In the genomic region with DNA sequence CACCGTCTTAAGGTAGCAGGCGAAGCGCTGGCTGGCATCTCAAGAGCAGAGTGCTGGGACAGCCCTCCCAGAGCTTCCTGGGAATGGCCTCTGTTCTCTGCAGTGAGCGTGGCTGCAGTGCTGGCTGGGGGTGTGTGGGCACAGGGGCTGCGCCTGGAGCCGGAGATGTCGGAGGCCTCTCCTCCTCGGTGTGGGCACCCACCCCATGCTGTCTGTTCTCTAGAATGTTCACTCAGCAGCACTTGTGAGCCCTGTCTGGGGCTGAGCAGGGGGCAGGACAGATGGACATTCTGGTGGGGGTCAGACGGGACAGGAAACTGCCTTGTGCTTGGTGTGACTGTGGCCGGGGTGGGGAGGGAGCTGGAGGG, we compare ENCODE assay signal across 13 cellular contexts. TPM values are rescaled to one million over a fixed set of nuclear protein-coding genes. Genes with fewer than 3 reads are reported as not detected.
DNase-seq lines count a peak whose midpoint lies in the region; ATAC-seq and TF ChIP-seq lines count a peak whose summit lies in the region.
"Had no signal": no experiment of that assay in that cellular context is flagged by ENCODE, and none has a peak within 500 bp of the region (broad histone marks: within the 10 kb centered on the region; RNA-seq: fewer than 3 reads in every experiment).

No MANE protein-coding gene starts in this region.

- H3K36me3 ChIP-seq in right atrium auricular region (peaks cover 24% of the 10 kb centered on the region), adrenal gland (replicated peaks in 1 of 2) (peaks cover 0 to 15% of the 10 kb centered on the region in 2 donors), suprapubic skin (peaks cover 29% of the 10 kb centered on the region)

- H3K4me1 ChIP-seq in right atrium auricular region (peaks cover 0 to 70% of the 10 kb centered on the region in 2 donors), adrenal gland (replicated peaks in 1 of 2) (peaks cover 57 to 76% of the 10 kb centered on the region in 2 donors), suprapubic skin (peaks cover 65% of the 10 kb centered on the region)

- H3K27ac Mint-ChIP-seq in mesothelial cell of epicardium: peak overlapping the region; percentile 34
- peak overlapping the region; percentile 84 for H3K27ac Mint-ChIP-seq in type B pancreatic cell

- no peak for ATAC-seq in left cardiac atrium
- ATAC-seq: gastroesophageal sphincter had no signal

- H3K27me3 Mint-ChIP-seq in mesothelial cell of epicardium (ENCODE audit: low read depth) (no peaks in the 10 kb centered on the region), type B pancreatic cell (no peaks in the 10 kb centered on the region)

- no peak for TF ChIP-seq CTCF in right atrium auricular region (IDR thresholded peaks at IDR 0.05)
- no peak for TF ChIP-seq CTCF in adrenal gland (IDR thresholded peaks at IDR 0.05)
- TF ChIP-seq CTCF in mesothelial cell of epicardium (IDR thresholded peaks at IDR 0.05; ENCODE audit: unreplicated experiment): no peak
- no peak for TF ChIP-seq CTCF in type B pancreatic cell (conservative IDR thresholded peaks at IDR 0.05)
- TF ChIP-seq CTCF in suprapubic skin (IDR thresholded peaks at IDR 0.05): no peak

- H3K4me3 ChIP-seq in right atrium auricular region: no peak overlapping the region
- no peak overlapping the region for H3K4me3 ChIP-seq in adrenal gland
- no peak overlapping the region for H3K4me3 ChIP-seq in suprapubic skin

- 48 to 55% (median 51%) methylated on average over 5 to 10 of the region's 10 CpGs for WGBS in adrenal gland, 4 donors
- WGBS in suprapubic skin: 31% methylated on average over 3 of the region's 10 CpGs

- no peak for TF ChIP-seq EP300 in suprapubic skin (IDR thresholded peaks at IDR 0.05)

- H3K4me1 Mint-ChIP-seq in mesothelial cell of epicardium: peaks cover 26% of the 10 kb centered on the region
- peaks cover 19% of the 10 kb centered on the region for H3K4me1 Mint-ChIP-seq in type B pancreatic cell (ENCODE audit: unreplicated experiment)

- H3K36me3 Mint-ChIP-seq in mesothelial cell of epicardium (no peaks in the 10 kb centered on the region), type B pancreatic cell (no peaks in the 10 kb centered on the region)

- intact Hi-C loops in left cardiac atrium (cut with DNase I) (no loop called here), adrenal gland (cut with DNase I) (no loop called here)

- H3K9me3 Mint-ChIP-seq in mesothelial cell of epicardium (no peaks in the 10 kb centered on the region), type B pancreatic cell (no peaks in the 10 kb centered on the region)

- no peaks in the 10 kb centered on the region for H3K9me3 ChIP-seq in right atrium auricular region
- H3K9me3 ChIP-seq in adrenal gland (replicated peaks in 1 of 3): no peaks in the 10 kb centered on the region
- H3K9me3 ChIP-seq in suprapubic skin: no peaks in the 10 kb centered on the region
- H3K9me3 ChIP-seq: gastroesophageal sphincter, neutrophil, SK-N-SH had no signal

- DNase-seq in right atrium auricular region (ENCODE audit: low spot score): no peak
- DNase-seq in left cardiac atrium: no peak
- DNase-seq in adrenal gland: no peak
- no peak for DNase-seq in mesothelial cell of epicardium (ENCODE audit: low spot score in 2 of 2, unreplicated experiment in 2 of 2)
- DNase-seq in type B pancreatic cell (ENCODE audit: extremely low spot score, unreplicated experiment): no peak
- no peak for DNase-seq in NOMO-1 (lab: John Stamatoyannopoulos, UW; ENCODE audit: unreplicated experiment in 2 of 2)
- no peak for DNase-seq in suprapubic skin (ENCODE audit: low spot score in 2 of 2)
- DNase-seq in Kasumi-1 (lab: John Stamatoyannopoulos, UW): no peak
- DNase-seq: activated T-cell treated with anti-CD3 and anti-CD28 coated beads, Interleukin-2, amount 50 U/mL, for 48 hours; NCI-H2081; SK-N-SH had no signal

- TF ChIP-seq POLR2A in adrenal gland (IDR thresholded peaks at IDR 0.05) (no peak), suprapubic skin (IDR thresholded peaks at IDR 0.05) (no peak)

- H3K4me3 Mint-ChIP-seq in mesothelial cell of epicardium (no peak overlapping the region), type B pancreatic cell (peak overlapping the region; percentile 72)

- H3K27ac ChIP-seq in right atrium auricular region (peak overlapping the region; percentile 85 to 89), adrenal gland (peak overlapping the region in 3 of 5 donors; percentile 70 to 88 (median 80)), suprapubic skin (no peak overlapping the region)

- H3K27me3 ChIP-seq in right atrium auricular region: no peaks in the 10 kb centered on the region
- no peaks in the 10 kb centered on the region for H3K27me3 ChIP-seq in adrenal gland
- no peaks in the 10 kb centered on the region for H3K27me3 ChIP-seq in suprapubic skin
- H3K27me3 ChIP-seq: gastroesophageal sphincter, neutrophil had no signal

RNA-seq across cellular contexts. Expression of gene FBRSL1, which starts 15.9 kb away (rescaled TPM):
- total RNA-seq in right atrium auricular region (10 to 100 TPM; 19.3 to 20.4 TPM), left cardiac atrium (10 to 100 TPM; 46.7 to 49.4 TPM), adrenal gland (10 to 100 TPM; 12.5 to 63.8 (median 26.9) TPM), mesothelial cell of epicardium (109 to 119 TPM (median 115 TPM) in 3 replicates), type B pancreatic cell (ENCODE audit: low replicate concordance) (108 TPM in 2 replicates), suprapubic skin (10 to 100 TPM; 26.0 to 33.7 (median 27.2) TPM)
- 10 to 100 TPM; 10.9 to 62.3 (median 41.9) TPM for polyA plus RNA-seq in adrenal gland
